Comparison of ENCODE assay signal across 20 cellular contexts in the genomic region with DNA sequence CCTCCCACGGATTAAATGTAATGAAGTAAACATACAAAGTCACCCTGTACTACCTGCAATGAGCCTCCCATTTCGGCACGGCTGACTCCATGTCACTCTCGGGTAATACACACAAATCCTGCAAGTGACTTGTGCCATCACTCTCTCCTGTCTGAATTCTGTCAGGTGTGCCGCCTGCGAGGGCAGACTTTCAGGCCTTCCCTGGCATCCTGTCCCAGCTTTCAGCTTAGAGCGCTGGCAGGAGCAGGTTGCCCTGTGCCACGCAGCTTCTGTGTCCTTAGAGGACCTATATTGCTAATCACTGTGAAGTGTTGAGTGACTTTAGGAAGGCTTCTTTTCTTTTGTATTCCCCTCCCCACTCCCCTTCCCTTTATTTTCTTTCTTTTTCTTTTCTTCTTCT. TPM values are rescaled to one million over a fixed set of nuclear protein-coding genes. Genes with fewer than 3 reads are reported as not detected.
DNase-seq lines count a peak whose midpoint lies in the region; ATAC-seq and TF ChIP-seq lines count a peak whose summit lies in the region.
"Had no signal": no experiment of that assay in that cellular context is flagged by ENCODE, and none has a peak within 500 bp of the region (broad histone marks: within the 10 kb centered on the region; RNA-seq: fewer than 3 reads in every experiment).

No MANE protein-coding gene starts in this region.

- no peaks in the 10 kb centered on the region for H3K36me3 Mint-ChIP-seq in activated CD8-positive, alpha-beta memory T cell treated with anti-CD3 and anti-CD28 coated beads, Interleukin-2, amount 10 ng/mL, durations not matched to agents 7 days and 5 days
- H3K36me3 Mint-ChIP-seq in osteocyte (ENCODE audit: unreplicated experiment), result no peaks in the 10 kb centered on the region
- H3K36me3 Mint-ChIP-seq in activated CD4-positive, alpha-beta T cell treated with anti-CD3 and anti-CD28 coated beads for 36 hours (ENCODE audit: low read depth), result no peaks in the 10 kb centered on the region
- H3K36me3 Mint-ChIP-seq: CD14-positive monocyte; CD4-positive, alpha-beta memory T cell had no signal

- TF ChIP-seq CTCF in heart left ventricle (IDR thresholded peaks at IDR 0.05), result no peak
- no peak for TF ChIP-seq CTCF in osteocyte (IDR thresholded peaks at IDR 0.05)
- TF ChIP-seq CTCF in brain microvascular endothelial cell (IDR thresholded peaks at IDR 0.05; ENCODE audit: low read depth, low read length, missing control alignments), result no peak

- no peak overlapping the region for H3K27ac Mint-ChIP-seq in activated CD8-positive, alpha-beta memory T cell treated with anti-CD3 and anti-CD28 coated beads, Interleukin-2, amount 10 ng/mL, durations not matched to agents 7 days and 5 days
- H3K27ac Mint-ChIP-seq in osteocyte (ENCODE audit: unreplicated experiment), result no peak overlapping the region
- H3K27ac Mint-ChIP-seq in activated CD4-positive, alpha-beta T cell treated with anti-CD3 and anti-CD28 coated beads for 36 hours, result no peak overlapping the region
- H3K27ac Mint-ChIP-seq: CD14-positive monocyte; CD4-positive, alpha-beta memory T cell; HFFc6 had no signal

- 55 to 66% (median 60%) methylated on average over 8 of the region's 8 CpGs for WGBS in heart left ventricle, 4 donors

- H3K9me3 ChIP-seq in heart left ventricle, result no peaks in the 10 kb centered on the region
- H3K9me3 ChIP-seq: BLaER1 had no signal

- POLR2A ChIA-PET in activated CD4-positive, alpha-beta T cell treated with anti-CD3 and anti-CD28 coated beads for 36 hours (lab: Charles Lee), result no interaction called here

- in situ Hi-C loops in brain microvascular endothelial cell (cut with HindIII; ENCODE audit: low pct_ligation_motif_present, low sequenced_read_pairs), result no loop called here

- peak; percentile 35 for DNase-seq in activated CD8-positive, alpha-beta memory T cell treated with anti-CD3 and anti-CD28 coated beads, Interleukin-2, amount 10 ng/mL, durations not matched to agents 7 days and 5 days
- no peak for DNase-seq in activated CD8-positive, alpha-beta memory T cell treated with anti-CD3 and anti-CD28 coated beads, Interleukin-2, amount 50 U/mL, for 48 hours
- DNase-seq in heart left ventricle (peak in 2 of 5 donors; percentile 47 to 60), left ventricle myocardium superior (peak; percentile 62), osteocyte (ENCODE audit: extremely low spot score, unreplicated experiment) (peak; percentile 48), brain microvascular endothelial cell (no peak)
- no peak for DNase-seq in activated CD4-positive, alpha-beta T cell treated with anti-CD3 and anti-CD28 coated beads for 36 hours
- DNase-seq: 8988T; Calu3; CD4-positive, alpha-beta memory T cell; DMS79 treated with DMSO at 0.1 percent for 48 hours; GF-D8; GOT3; H7; HFFc6 had no signal

- no peak overlapping the region for H3K4me3 Mint-ChIP-seq in activated CD8-positive, alpha-beta memory T cell treated with anti-CD3 and anti-CD28 coated beads, Interleukin-2, amount 10 ng/mL, durations not matched to agents 7 days and 5 days
- no peak overlapping the region for H3K4me3 Mint-ChIP-seq in osteocyte (ENCODE audit: unreplicated experiment)
- no peak overlapping the region for H3K4me3 Mint-ChIP-seq in activated CD4-positive, alpha-beta T cell treated with anti-CD3 and anti-CD28 coated beads for 36 hours
- H3K4me3 Mint-ChIP-seq: CD4-positive, alpha-beta memory T cell; HFFc6 had no signal

- no peak for TF ChIP-seq POLR2A in heart left ventricle (IDR thresholded peaks at IDR 0.05)

- intact Hi-C loops in heart left ventricle (cut with DNase I), result no loop called here
- intact Hi-C loops in left ventricle myocardium superior (cut with micrococcal nuclease), result no loop called here
- intact Hi-C loops in activated CD4-positive, alpha-beta T cell treated with anti-CD3 and anti-CD28 coated beads for 36 hours (cut with DNase I, micrococcal nuclease), result no loop called here

- ATAC-seq in activated CD8-positive, alpha-beta memory T cell treated with anti-CD3 and anti-CD28 coated beads, Interleukin-2, amount 10 ng/mL, durations not matched to agents 7 days and 5 days, result no peak
- ATAC-seq in heart left ventricle, result peak; percentile 72 to 91 (median 82)
- peak; percentile 95 for ATAC-seq in left ventricle myocardium superior
- ATAC-seq in activated CD4-positive, alpha-beta T cell treated with anti-CD3 and anti-CD28 coated beads for 36 hours, result no peak
- no peak for ATAC-seq in HG03442 (IDR thresholded peaks at IDR 0.05; ENCODE audit: unreplicated experiment)
- ATAC-seq: HCT116, HepG2 had no signal

- H3K4me3 ChIP-seq in heart left ventricle (no peak overlapping the region), brain microvascular endothelial cell (ENCODE audit: low read depth, low read length) (no peak overlapping the region)
- H3K4me3 ChIP-seq: BLaER1 had no signal

- no peaks in the 10 kb centered on the region for H3K4me1 Mint-ChIP-seq in activated CD8-positive, alpha-beta memory T cell treated with anti-CD3 and anti-CD28 coated beads, Interleukin-2, amount 10 ng/mL, durations not matched to agents 7 days and 5 days
- no peaks in the 10 kb centered on the region for H3K4me1 Mint-ChIP-seq in osteocyte (ENCODE audit: unreplicated experiment)
- peaks cover 4% of the 10 kb centered on the region for H3K4me1 Mint-ChIP-seq in activated CD4-positive, alpha-beta T cell treated with anti-CD3 and anti-CD28 coated beads for 36 hours
- H3K4me1 Mint-ChIP-seq: CD4-positive, alpha-beta memory T cell had no signal

- H3K27ac ChIP-seq in heart left ventricle (no peak overlapping the region), brain microvascular endothelial cell (no peak overlapping the region)
- H3K27ac ChIP-seq: BLaER1 had no signal

- H3K36me3 ChIP-seq in heart left ventricle (no peaks in the 10 kb centered on the region), brain microvascular endothelial cell (replicated peaks) (no peaks in the 10 kb centered on the region)
- H3K36me3 ChIP-seq: BLaER1 had no signal

- H3K9me3 Mint-ChIP-seq in activated CD8-positive, alpha-beta memory T cell treated with anti-CD3 and anti-CD28 coated beads, Interleukin-2, amount 10 ng/mL, durations not matched to agents 7 days and 5 days (ENCODE audit: low read depth), result no peaks in the 10 kb centered on the region
- H3K9me3 Mint-ChIP-seq in osteocyte (ENCODE audit: unreplicated experiment), result no peaks in the 10 kb centered on the region
- no peaks in the 10 kb centered on the region for H3K9me3 Mint-ChIP-seq in activated CD4-positive, alpha-beta T cell treated with anti-CD3 and anti-CD28 coated beads for 36 hours (ENCODE audit: low read depth)
- H3K9me3 Mint-ChIP-seq: CD4-positive, alpha-beta memory T cell; HFFc6 had no signal

- peaks cover 0 to 4% (median 0%) of the 10 kb centered on the region in 12 donors for H3K4me1 ChIP-seq in heart left ventricle
- H3K4me1 ChIP-seq: BLaER1 had no signal

- peaks cover 19% of the 10 kb centered on the region for H3K27me3 Mint-ChIP-seq in activated CD8-positive, alpha-beta memory T cell treated with anti-CD3 and anti-CD28 coated beads, Interleukin-2, amount 10 ng/mL, durations not matched to agents 7 days and 5 days
- peaks cover 63% of the 10 kb centered on the region for H3K27me3 Mint-ChIP-seq in osteocyte (ENCODE audit: unreplicated experiment)
- H3K27me3 Mint-ChIP-seq in activated CD4-positive, alpha-beta T cell treated with anti-CD3 and anti-CD28 coated beads for 36 hours, result peaks cover 17% of the 10 kb centered on the region

- H3K27me3 ChIP-seq in heart left ventricle, result peaks cover 0 to 6% (median 0%) of the 10 kb centered on the region in 9 donors
- no peaks in the 10 kb centered on the region for H3K27me3 ChIP-seq in brain microvascular endothelial cell (replicated peaks)
- H3K27me3 ChIP-seq: BLaER1 had no signal

- CTCF ChIA-PET in activated CD8-positive, alpha-beta memory T cell treated with anti-CD3 and anti-CD28 coated beads, Interleukin-2, amount 10 ng/mL, durations not matched to agents 7 days and 5 days (lab: Charles Lee), result no interaction called here
- CTCF ChIA-PET in activated CD4-positive, alpha-beta T cell treated with anti-CD3 and anti-CD28 coated beads for 36 hours (lab: Charles Lee), result no interaction called here

RNA-seq across cellular contexts. Expression of gene S1PR3, which starts 25.8 kb away (rescaled TPM):
- under 1 TPM; 0.05 to 0.06 TPM for total RNA-seq in activated CD8-positive, alpha-beta memory T cell treated with anti-CD3 and anti-CD28 coated beads, Interleukin-2, amount 10 ng/mL, durations not matched to agents 7 days and 5 days
- total RNA-seq in heart left ventricle, result 10 to 100 TPM in 7 of 9 donors, 1 to 10 TPM in 2; 7.4 to 50.3 (median 29.6) TPM
- polyA plus RNA-seq in heart left ventricle, result 10 to 100 TPM; 13.9 to 14.1 TPM
- total RNA-seq in left ventricle myocardium superior, result 19.8 TPM
- total RNA-seq in osteocyte, result 1.6 and 2.1 TPM in 2 replicates
- 1 to 10 TPM in 1 of 2 experiments, under 1 TPM in 1; 0.56 to 1.2 TPM for total RNA-seq in activated CD4-positive, alpha-beta T cell treated with anti-CD3 and anti-CD28 coated beads for 36 hours
- total RNA-seq: CD4-positive, alpha-beta memory T cell had no signal
- polyA plus RNA-seq: CD4-positive, alpha-beta memory T cell; HepG2 had no signal

Comparison
In these comparisons a context has a peak if more than half of its experiments do, and no peak if none do; other contexts are left out.
1. DNase-seq: peak in activated CD8-positive, alpha-beta memory T cell treated with anti-CD3 and anti-CD28 coated beads, Interleukin-2, amount 10 ng/mL, durations not matched to agents 7 days and 5 days (single experiment), left ventricle myocardium superior (single experiment) and osteocyte (single experiment); none in activated CD8-positive, alpha-beta memory T cell treated with anti-CD3 and anti-CD28 coated beads, Interleukin-2, amount 50 U/mL, for 48 hours (single experiment), brain microvascular endothelial cell (single experiment) and activated CD4-positive, alpha-beta T cell treated with anti-CD3 and anti-CD28 coated beads for 36 hours (single experiment).
2. ATAC-seq: peak in heart left ventricle (4 of 4) and left ventricle myocardium superior (single experiment); none in activated CD8-positive, alpha-beta memory T cell treated with anti-CD3 and anti-CD28 coated beads, Interleukin-2, amount 10 ng/mL, durations not matched to agents 7 days and 5 days (single experiment), activated CD4-positive, alpha-beta T cell treated with anti-CD3 and anti-CD28 coated beads for 36 hours (single experiment) and HG03442 (single experiment).